Comparison of ENCODE assay signal across 1 cellular context in genomic region chr6:14804444-14805210, GRCh38.
TF ChIP-seq lines count a peak whose summit lies in the region.

No MANE protein-coding gene starts in this region.

TF ChIP-seq in SK-N-SH treated with all-trans-retinoic acid at 6 μM for 48 hours, 23 proteins besides CTCF, POLR2A, EP300 and RAD21 (continued from another document):
- TF ChIP-seq, protein P1, sequence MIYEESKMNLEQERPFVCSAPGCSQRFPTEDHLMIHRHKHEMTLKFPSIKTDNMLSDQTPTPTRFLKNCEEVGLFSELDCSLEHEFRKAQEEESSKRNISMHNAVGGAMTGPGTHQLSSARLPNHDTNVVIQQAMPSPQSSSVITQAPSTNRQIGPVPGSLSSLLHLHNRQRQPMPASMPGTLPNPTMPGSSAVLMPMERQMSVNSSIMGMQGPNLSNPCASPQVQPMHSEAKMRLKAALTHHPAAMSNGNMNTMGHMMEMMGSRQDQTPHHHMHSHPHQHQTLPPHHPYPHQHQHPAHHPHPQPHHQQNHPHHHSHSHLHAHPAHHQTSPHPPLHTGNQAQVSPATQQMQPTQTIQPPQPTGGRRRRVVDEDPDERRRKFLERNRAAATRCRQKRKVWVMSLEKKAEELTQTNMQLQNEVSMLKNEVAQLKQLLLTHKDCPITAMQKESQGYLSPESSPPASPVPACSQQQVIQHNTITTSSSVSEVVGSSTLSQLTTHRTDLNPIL (CRISPR knock-in tag; IDR thresholded peaks at IDR 0.05; ENCODE audit: low read depth): no peak
